In genomic region chr2:215880970-215881369, GRCh38 we compare ENCODE assay signal across 10 cellular contexts.
DNase-seq lines count a peak whose midpoint lies in the region; ATAC-seq and TF ChIP-seq lines count a peak whose summit lies in the region.
"Had no signal": no experiment of that assay in that cellular context is flagged by ENCODE, and none has a peak within 500 bp of the region (broad histone marks: within the 10 kb centered on the region; RNA-seq: fewer than 3 reads in every experiment).

No MANE protein-coding gene starts in this region.

- intact Hi-C loops in activated T-helper 1 cell treated with anti-CD3 and anti-CD28 coated beads, Interleukin-12 subunit alpha, Interleukin-12 subunit beta, Interleukin-2, Interleukin-4 antibody, amounts not matched to agents 30 ng/mL and 10 ng/mL and 1 ng/mL, durations not matched to agents 14 hours and 24 hours and 36 hours (cut with micrococcal nuclease): no loop called here

- peak overlapping the region; percentile 5; the same call in 1 of the 2 replicates for H2AFZ ChIP-seq in MM.1S (ENCODE audit: low read length)

- H3K9me3 Mint-ChIP-seq in osteocyte (ENCODE audit: unreplicated experiment): peaks cover 8% of the 10 kb centered on the region
- H3K9me3 Mint-ChIP-seq in activated T-helper 1 cell treated with anti-CD3 and anti-CD28 coated beads, Interleukin-12 subunit alpha, Interleukin-12 subunit beta, Interleukin-2, Interleukin-4 antibody, amounts not matched to agents 30 ng/mL and 10 ng/mL and 1 ng/mL, durations not matched to agents 14 hours and 24 hours and 36 hours: no peaks in the 10 kb centered on the region
- H3K9me3 Mint-ChIP-seq: dendritic cell treated with granulocyte-macrophage colony-stimulating factor and Interleukin-4, amounts not matched to agents 40 ng/mL and 50 ng/mL, for 4 days; stimulated activated effector memory CD8-positive, alpha-beta T cell treated with anti-CD3 and anti-CD28 coated beads, Interleukin-12 subunit alpha, Interleukin-12 subunit beta, amount 100 ng/mL, for 72 hours had no signal

- H3K27ac ChIP-seq in MM.1S (ENCODE audit: low read length): 0 out of 2 replicates have a peak overlapping the region, but pooled peaks have one; percentile 14

- no peaks in the 10 kb centered on the region for H3K9me2 ChIP-seq in MM.1S (replicated peaks; ENCODE audit: insufficient read depth, low read length)

- H3K79me2 ChIP-seq in MM.1S (ENCODE audit: low read length): no peaks in the 10 kb centered on the region

- no peaks in the 10 kb centered on the region for H3K27me3 ChIP-seq in MM.1S (replicated peaks; ENCODE audit: insufficient read depth, low read length)

- H3K27me3 Mint-ChIP-seq in osteocyte (ENCODE audit: unreplicated experiment): no peaks in the 10 kb centered on the region
- peaks cover 4% of the 10 kb centered on the region for H3K27me3 Mint-ChIP-seq in activated T-helper 1 cell treated with anti-CD3 and anti-CD28 coated beads, Interleukin-12 subunit alpha, Interleukin-12 subunit beta, Interleukin-2, Interleukin-4 antibody, amounts not matched to agents 30 ng/mL and 10 ng/mL and 1 ng/mL, durations not matched to agents 14 hours and 24 hours and 36 hours (ENCODE audit: insufficient read depth)

- H3F3A ChIP-seq in MM.1S (ENCODE audit: insufficient read depth, low read length): no peaks in the 10 kb centered on the region

- H4K20me1 ChIP-seq in MM.1S (ENCODE audit: insufficient read depth, low read length): no peaks in the 10 kb centered on the region

- peaks cover 5% of the 10 kb centered on the region for H3K36me3 Mint-ChIP-seq in osteocyte (ENCODE audit: unreplicated experiment)
- H3K36me3 Mint-ChIP-seq in activated T-helper 1 cell treated with anti-CD3 and anti-CD28 coated beads, Interleukin-12 subunit alpha, Interleukin-12 subunit beta, Interleukin-2, Interleukin-4 antibody, amounts not matched to agents 30 ng/mL and 10 ng/mL and 1 ng/mL, durations not matched to agents 14 hours and 24 hours and 36 hours (ENCODE audit: low read depth): no peaks in the 10 kb centered on the region
- H3K36me3 Mint-ChIP-seq: stimulated activated effector memory CD8-positive, alpha-beta T cell treated with anti-CD3 and anti-CD28 coated beads, Interleukin-12 subunit alpha, Interleukin-12 subunit beta, amount 100 ng/mL, for 72 hours had no signal

- no peak for TF ChIP-seq CTCF in MM.1S (IDR thresholded peaks at IDR 0.05; ENCODE audit: low read length)
- TF ChIP-seq CTCF in osteocyte (IDR thresholded peaks at IDR 0.05): no peak

- H3K27ac Mint-ChIP-seq in osteocyte (ENCODE audit: unreplicated experiment): peak overlapping the region; percentile 82
- no peak overlapping the region for H3K27ac Mint-ChIP-seq in activated T-helper 1 cell treated with anti-CD3 and anti-CD28 coated beads, Interleukin-12 subunit alpha, Interleukin-12 subunit beta, Interleukin-2, Interleukin-4 antibody, amounts not matched to agents 30 ng/mL and 10 ng/mL and 1 ng/mL, durations not matched to agents 14 hours and 24 hours and 36 hours
- H3K27ac Mint-ChIP-seq: dendritic cell treated with granulocyte-macrophage colony-stimulating factor and Interleukin-4, amounts not matched to agents 40 ng/mL and 50 ng/mL, for 4 days; stimulated activated effector memory CD8-positive, alpha-beta T cell treated with anti-CD3 and anti-CD28 coated beads, Interleukin-12 subunit alpha, Interleukin-12 subunit beta, amount 100 ng/mL, for 72 hours had no signal

- H3K4me1 Mint-ChIP-seq in osteocyte (ENCODE audit: unreplicated experiment): peaks cover 53% of the 10 kb centered on the region
- no peaks in the 10 kb centered on the region for H3K4me1 Mint-ChIP-seq in activated T-helper 1 cell treated with anti-CD3 and anti-CD28 coated beads, Interleukin-12 subunit alpha, Interleukin-12 subunit beta, Interleukin-2, Interleukin-4 antibody, amounts not matched to agents 30 ng/mL and 10 ng/mL and 1 ng/mL, durations not matched to agents 14 hours and 24 hours and 36 hours (ENCODE audit: low read depth)
- H3K4me1 Mint-ChIP-seq: stimulated activated effector memory CD8-positive, alpha-beta T cell treated with anti-CD3 and anti-CD28 coated beads, Interleukin-12 subunit alpha, Interleukin-12 subunit beta, amount 100 ng/mL, for 72 hours had no signal

- H3K4me3 ChIP-seq in MM.1S (ENCODE audit: low read length): no peak overlapping the region

- no peaks in the 10 kb centered on the region for H3K9me3 ChIP-seq in MM.1S (replicated peaks; ENCODE audit: insufficient read depth, low read length)

- peak; percentile 74 for ATAC-seq in GM19035 (IDR thresholded peaks at IDR 0.05; ENCODE audit: unreplicated experiment)
- peak; percentile 72 for ATAC-seq in HG02840 (IDR thresholded peaks at IDR 0.05; ENCODE audit: low FRiP score, unreplicated experiment)
- ATAC-seq: stimulated activated effector memory CD8-positive, alpha-beta T cell treated with anti-CD3 and anti-CD28 coated beads, Interleukin-12 subunit alpha, Interleukin-12 subunit beta, amount 100 ng/mL, for 72 hours had no signal

- no peaks in the 10 kb centered on the region for H3K36me3 ChIP-seq in MM.1S (replicated peaks; ENCODE audit: insufficient read depth, low read length)

- H3K4me3 Mint-ChIP-seq in osteocyte (ENCODE audit: unreplicated experiment): no peak overlapping the region
- H3K4me3 Mint-ChIP-seq in activated T-helper 1 cell treated with anti-CD3 and anti-CD28 coated beads, Interleukin-12 subunit alpha, Interleukin-12 subunit beta, Interleukin-2, Interleukin-4 antibody, amounts not matched to agents 30 ng/mL and 10 ng/mL and 1 ng/mL, durations not matched to agents 14 hours and 24 hours and 36 hours: no peak overlapping the region
- H3K4me3 Mint-ChIP-seq: dendritic cell treated with granulocyte-macrophage colony-stimulating factor and Interleukin-4, amounts not matched to agents 40 ng/mL and 50 ng/mL, for 4 days; stimulated activated effector memory CD8-positive, alpha-beta T cell treated with anti-CD3 and anti-CD28 coated beads, Interleukin-12 subunit alpha, Interleukin-12 subunit beta, amount 100 ng/mL, for 72 hours had no signal

- no peak overlapping the region for H3K9ac ChIP-seq in MM.1S (ENCODE audit: low read length)

- DNase-seq in MM.1S (peak; percentile 50), osteocyte (ENCODE audit: extremely low spot score, unreplicated experiment) (no peak), T-helper 2 cell (no peak), pons (ENCODE audit: low spot score) (no peak), kidney tubule cell (ENCODE audit: low spot score) (no peak)
- DNase-seq in activated T-helper 1 cell treated with anti-CD3 and anti-CD28 coated beads, Interleukin-12 subunit alpha, Interleukin-12 subunit beta, Interleukin-2, Interleukin-4 antibody, amounts not matched to agents 30 ng/mL and 10 ng/mL and 1 ng/mL, durations not matched to agents 14 hours and 24 hours and 36 hours (ENCODE audit: low spot score): no peak

- H3K4me1 ChIP-seq in MM.1S (ENCODE audit: low read length): peaks cover 29% of the 10 kb centered on the region

- peak overlapping the region; percentile 5; the same call in 1 of the 2 replicates for H3K4me2 ChIP-seq in MM.1S (ENCODE audit: low read depth, low read length)
